Comparison of ENCODE assay signal across 8 cellular contexts in the genomic region with DNA sequence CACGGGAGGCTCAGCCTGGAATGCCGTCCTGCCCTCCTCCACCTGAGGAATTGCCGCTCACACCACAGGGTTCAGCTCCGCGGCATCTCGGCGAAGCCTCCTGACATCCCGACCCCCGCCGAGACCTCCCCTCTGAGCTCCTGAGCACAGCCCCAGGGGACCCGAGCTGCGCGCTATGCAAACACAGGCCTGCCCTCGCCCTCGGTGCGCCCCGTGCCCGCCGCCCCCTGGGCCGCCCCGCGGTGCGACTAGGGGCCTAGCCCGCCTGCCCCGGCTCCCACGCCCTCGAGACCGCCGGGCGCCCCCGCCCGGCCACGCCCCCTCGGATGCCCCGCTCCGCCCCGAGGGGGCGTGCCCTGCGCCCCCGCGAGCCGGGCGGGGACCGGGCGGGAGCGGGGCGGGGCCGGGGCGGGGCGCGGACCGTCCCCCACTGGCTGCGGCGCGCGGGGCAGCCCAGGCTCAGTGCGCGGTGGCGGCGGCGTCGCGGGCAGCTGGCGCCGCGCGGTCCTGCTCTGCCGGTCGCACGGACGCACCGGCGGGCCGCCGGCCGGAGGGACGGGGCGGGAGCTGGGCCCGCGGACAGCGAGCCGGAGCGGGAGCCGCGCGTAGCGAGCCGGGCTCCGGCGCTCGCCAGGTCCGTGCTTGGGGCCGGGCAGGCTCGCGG. TPM values are rescaled to one million over a fixed set of nuclear protein-coding genes. Genes with fewer than 3 reads are reported as not detected.
A peak's percentile ranks its signal among the peaks of the same experiment; 100 is the strongest.
DNase-seq lines count a peak whose midpoint lies in the region; ATAC-seq and TF ChIP-seq lines count a peak whose summit lies in the region.

A gene (plus strand): TSS at position 462 of the 664 bp plus-strand sequence. CDS start 642 bp downstream, outside the sequence.

- H3K27ac ChIP-seq in H9 (ENCODE audit: insufficient read length, low read depth, low read length) (no peak within 1 kb of the TSS), Peyer's patch (peak within 1 kb of the TSS in 3 of 4 donors; percentile 75 to 94 (median 85)), iPS DF 6.9 (ENCODE audit: low read length) (no peak within 1 kb of the TSS), skeletal muscle tissue (ENCODE audit: low read depth, low read length) (no peak within 1 kb of the TSS)

- no peak for TF ChIP-seq CTCF in Calu3 (IDR thresholded peaks at IDR 0.05; ENCODE audit: unreplicated experiment)
- no peak for TF ChIP-seq CTCF in H9 (conservative IDR thresholded peaks at IDR 0.05)
- no peak for TF ChIP-seq CTCF in Peyer's patch (IDR thresholded peaks at IDR 0.05)

- H2BK5ac ChIP-seq in H9 (ENCODE audit: insufficient read length, low read length): no peak within 1 kb of the TSS

- H3K4ac ChIP-seq in H9 (ENCODE audit: low read depth, low read length): no peak within 1 kb of the TSS

- no peak within 1 kb of the TSS for H2AK5ac ChIP-seq in H9 (ENCODE audit: insufficient read length, low read length)

- H3K36me3 Mint-ChIP-seq in Calu3 (ENCODE audit: insufficient read depth, unreplicated experiment) (peaks cover 10% of the 10 kb centered on the region), H9 (ENCODE audit: insufficient read depth in 1 of 3, low read depth in 3 of 3) (peaks cover 0 to 6% (median 5%) of the 10 kb centered on the region in 3 experiments; a peak in 1 of 7 replicates)
- H3K36me3 Mint-ChIP-seq in activated naive CD8-positive, alpha-beta T cell treated with anti-CD3 and anti-CD28 coated beads, Interleukin-2, amount 10 ng/mL, durations not matched to agents 7 days and 5 days: no peaks in the 10 kb centered on the region

- H4K8ac ChIP-seq in H9 (replicated peaks; ENCODE audit: insufficient read length, low read depth, low read length): no peak within 1 kb of the TSS

- no peak within 1 kb of the TSS for H2BK20ac ChIP-seq in H9 (ENCODE audit: low read depth, low read length, poor library complexity, severe bottlenecking)

- H3K36me3 ChIP-seq in Peyer's patch: no peaks in the 10 kb centered on the region
- H3K36me3 ChIP-seq in iPS DF 6.9 (ENCODE audit: control insufficient read depth, insufficient read depth, low read length): peaks cover 3% of the 10 kb centered on the region; the same call in 1 of the 2 replicates
- no peaks in the 10 kb centered on the region for H3K36me3 ChIP-seq in skeletal muscle tissue (ENCODE audit: control insufficient read depth in 3 of 3, insufficient read depth in 3 of 3, low read length in 3 of 3)

- no peak within 1 kb of the TSS for H3K56ac ChIP-seq in H9 (ENCODE audit: insufficient read length, low read depth, low read length)

- peak within 1 kb of the TSS; percentile 25 for H3K4me2 ChIP-seq in H9 (ENCODE audit: insufficient read depth, insufficient read length, low read length)

- H3K4me1 ChIP-seq in H9 (ENCODE audit: insufficient read depth, low read length) (no peaks in the 10 kb centered on the region), Peyer's patch (peaks cover 8 to 40% (median 19%) of the 10 kb centered on the region in 4 donors), iPS DF 6.9 (ENCODE audit: control insufficient read depth, insufficient read depth, low read length) (peaks cover 3% of the 10 kb centered on the region), skeletal muscle tissue (ENCODE audit: control insufficient read depth in 3 of 3, insufficient read depth in 3 of 3, low read length in 3 of 3) (peaks cover 7 to 11% (median 9%) of the 10 kb centered on the region in 3 donors)

- no peak within 1 kb of the TSS for H4K5ac ChIP-seq in H9 (ENCODE audit: insufficient read length, low read depth, low read length)

- intact Hi-C loops in Calu3 (cut with micrococcal nuclease; ENCODE audit: unreplicated experiment): no loop called here

- DNase-seq in Calu3 (peak; percentile 54), H9 (peak; percentile 86), Peyer's patch (peak in 2 of 3 donors; percentile 60 to 80), iPS DF 6.9 (ENCODE audit: low read depth, low spot score) (no peak), mesenteric fat pad (ENCODE audit: low spot score) (no peak)
- DNase-seq in activated naive CD8-positive, alpha-beta T cell treated with anti-CD3 and anti-CD28 coated beads, Interleukin-2, amount 10 ng/mL, durations not matched to agents 7 days and 5 days: peak; percentile 71

- no peak within 1 kb of the TSS for H3K18ac ChIP-seq in H9 (ENCODE audit: insufficient read length, low read depth, low read length)

- H3K79me1 ChIP-seq in H9 (ENCODE audit: insufficient read depth, low read depth, low read length, poor library complexity, severe bottlenecking): no peaks in the 10 kb centered on the region

- H3K9me3 Mint-ChIP-seq in Calu3 (ENCODE audit: low read depth, unreplicated experiment): no peaks in the 10 kb centered on the region
- no peaks in the 10 kb centered on the region for H3K9me3 Mint-ChIP-seq in H9
- H3K9me3 Mint-ChIP-seq in activated naive CD8-positive, alpha-beta T cell treated with anti-CD3 and anti-CD28 coated beads, Interleukin-2, amount 10 ng/mL, durations not matched to agents 7 days and 5 days: no peaks in the 10 kb centered on the region

- no peaks in the 10 kb centered on the region for H3K79me2 ChIP-seq in H9 (ENCODE audit: insufficient read depth, low read length)

- peaks cover 8% of the 10 kb centered on the region for H3K4me1 Mint-ChIP-seq in Calu3 (ENCODE audit: low read depth, unreplicated experiment)
- peaks cover 11 to 25% of the 10 kb centered on the region in 2 experiments for H3K4me1 Mint-ChIP-seq in H9
- no peaks in the 10 kb centered on the region for H3K4me1 Mint-ChIP-seq in activated naive CD8-positive, alpha-beta T cell treated with anti-CD3 and anti-CD28 coated beads, Interleukin-2, amount 10 ng/mL, durations not matched to agents 7 days and 5 days

- no peak within 1 kb of the TSS for H4K91ac ChIP-seq in H9 (ENCODE audit: insufficient read length, low read depth, low read length)

- CTCF ChIA-PET in Calu3 (lab: Charles Lee): no interaction called here

- no peaks in the 10 kb centered on the region for H4K20me1 ChIP-seq in H9 (ENCODE audit: control insufficient read depth, insufficient read depth, insufficient read length)

- H3K23me2 ChIP-seq in H9 (ENCODE audit: insufficient read length, low read depth, low read length, poor library complexity, severe bottlenecking): peaks cover 7% of the 10 kb centered on the region

- no TSS peak for BruUV-seq in Calu3 (replicated peaks; lab: Mats Ljungman, UMichigan)

- TF ChIP-seq POLR2A in Peyer's patch (IDR thresholded peaks at IDR 0.05): peak in 1 of 2 donors; percentile 92

- H3K9ac ChIP-seq in H9 (ENCODE audit: extremely low read depth, insufficient read length, low read length) (no peak within 1 kb of the TSS), skeletal muscle tissue (ENCODE audit: low read depth in 1 of 3, low read length in 3 of 3) (no peak within 1 kb of the TSS)

- H3K4me3 ChIP-seq in Peyer's patch: peak within 1 kb of the TSS; percentile 46 to 88 (median 66)
- H3K4me3 ChIP-seq in iPS DF 6.9 (ENCODE audit: low read length): peak within 1 kb of the TSS; percentile 74
- peak within 1 kb of the TSS in 2 of 3 donors; percentile 35 to 46 for H3K4me3 ChIP-seq in skeletal muscle tissue (ENCODE audit: low read length in 3 of 3)

- H2BK120ac ChIP-seq in H9 (ENCODE audit: low read depth, low read length, poor library complexity, severe bottlenecking): no peak within 1 kb of the TSS

- POLR2A ChIA-PET in activated naive CD8-positive, alpha-beta T cell treated with anti-CD3 and anti-CD28 coated beads, Interleukin-2, amount 10 ng/mL, durations not matched to agents 7 days and 5 days (lab: Charles Lee): no interaction called here

- no CpG with 5 or more reads among the region's 95 CpGs for WGBS in H9 (ENCODE audit: extremely low coverage, insufficient read length, low lambda C conversion rate)
- WGBS in iPS DF 6.9 (ENCODE audit: insufficient coverage, insufficient read length): no CpG with 5 or more reads among the region's 95 CpGs

- no peak within 1 kb of the TSS; the same call in 1 of the 2 replicates for H3K14ac ChIP-seq in H9 (ENCODE audit: insufficient read depth, low read length)

- H3K9me3 ChIP-seq in H9 (ENCODE audit: control insufficient read depth, low read depth, low read length) (no peaks in the 10 kb centered on the region), Peyer's patch (no peaks in the 10 kb centered on the region), iPS DF 6.9 (ENCODE audit: control insufficient read depth, insufficient read depth, low read length) (no peaks in the 10 kb centered on the region), skeletal muscle tissue (ENCODE audit: control insufficient read depth in 3 of 3, low read length in 3 of 3) (no peaks in the 10 kb centered on the region)

- H3K27me3 ChIP-seq in H9 (ENCODE audit: insufficient read depth, low read length) (peaks cover 2% of the 10 kb centered on the region; the same call in 1 of the 2 replicates), Peyer's patch (peaks cover 0 to 18% of the 10 kb centered on the region in 2 donors), iPS DF 6.9 (ENCODE audit: control insufficient read depth, insufficient read depth, low read length) (peaks cover 10% of the 10 kb centered on the region; the same call in 1 of the 2 replicates), skeletal muscle tissue (ENCODE audit: control insufficient read depth in 3 of 3, insufficient read depth in 3 of 3, low read length in 3 of 3) (peaks cover 34 to 44% (median 39%) of the 10 kb centered on the region in 3 donors)

- ATAC-seq in activated naive CD8-positive, alpha-beta T cell treated with anti-CD3 and anti-CD28 coated beads, Interleukin-2, amount 10 ng/mL, durations not matched to agents 7 days and 5 days (ENCODE audit: low read depth): peak; percentile 73
- no peak for ATAC-seq in GM21786 (IDR thresholded peaks at IDR 0.05; ENCODE audit: unreplicated experiment)

- H3K23ac ChIP-seq in H9 (ENCODE audit: insufficient read length, low read depth, low read length): no peak within 1 kb of the TSS

- H3K27ac Mint-ChIP-seq in Calu3 (ENCODE audit: unreplicated experiment): no peak within 1 kb of the TSS
- H3K27ac Mint-ChIP-seq in H9: no peak within 1 kb of the TSS
- no peak within 1 kb of the TSS for H3K27ac Mint-ChIP-seq in activated naive CD8-positive, alpha-beta T cell treated with anti-CD3 and anti-CD28 coated beads, Interleukin-2, amount 10 ng/mL, durations not matched to agents 7 days and 5 days

- H2BK12ac ChIP-seq in H9 (ENCODE audit: insufficient read length, low read depth, low read length): no peak within 1 kb of the TSS

- H2AFZ ChIP-seq in H9 (ENCODE audit: low read length): no peak within 1 kb of the TSS

- H3T11ph ChIP-seq in H9 (ENCODE audit: low read length): no peak within 1 kb of the TSS

- H2BK15ac ChIP-seq in H9 (ENCODE audit: low read depth, low read length): no peak within 1 kb of the TSS

- peak within 1 kb of the TSS; percentile 46 for H3K4me3 Mint-ChIP-seq in Calu3 (ENCODE audit: low read depth, unreplicated experiment)
- H3K4me3 Mint-ChIP-seq in H9: peak within 1 kb of the TSS; percentile 64 to 77
- H3K4me3 Mint-ChIP-seq in activated naive CD8-positive, alpha-beta T cell treated with anti-CD3 and anti-CD28 coated beads, Interleukin-2, amount 10 ng/mL, durations not matched to agents 7 days and 5 days: no peak within 1 kb of the TSS

- H3K27me3 Mint-ChIP-seq in Calu3 (ENCODE audit: unreplicated experiment) (no peaks in the 10 kb centered on the region), H9 (ENCODE audit: low read depth) (peaks cover 38% of the 10 kb centered on the region)
- peaks cover 31% of the 10 kb centered on the region for H3K27me3 Mint-ChIP-seq in activated naive CD8-positive, alpha-beta T cell treated with anti-CD3 and anti-CD28 coated beads, Interleukin-2, amount 10 ng/mL, durations not matched to agents 7 days and 5 days

RNA-seq across cellular contexts. Expression of the gene that starts here (rescaled TPM):
- total RNA-seq in Calu3 (2022) (34.3 and 47.5 TPM in 2 replicates), H9 (2021) (75.7 and 81.2 TPM in 2 replicates), Peyer's patch (100 to 1,000 TPM in 2 of 4 donors, 10 to 100 TPM in 2; 45.4 to 168 (median 92.4) TPM), skeletal muscle tissue (0.52 TPM), mesenteric fat pad (0.90 TPM)
- under 1 TPM in 1 of 2 experiments, not detected in 1; 0.14 TPM for total RNA-seq in activated naive CD8-positive, alpha-beta T cell treated with anti-CD3 and anti-CD28 coated beads, Interleukin-2, amount 10 ng/mL, durations not matched to agents 7 days and 5 days

Comparison
In these comparisons a context has a peak if more than half of its experiments do, and no peak if none do; other contexts are left out.
1. RNA of the gene that starts here (total RNA-seq): 45.4 to 168 TPM in Peyer's patch, 75.7 to 81.2 TPM in H9 and 34.3 to 47.5 TPM in Calu3; 0.90 TPM in mesenteric fat pad (single experiment), 0.52 TPM in skeletal muscle tissue (single experiment) and 0.14 TPM in activated naive CD8-positive, alpha-beta T cell treated with anti-CD3 and anti-CD28 coated beads, Interleukin-2, amount 10 ng/mL, durations not matched to agents 7 days and 5 days; every median in the first group is over 10 times any median in the second.
2. Peak in DNase-seq and ATAC-seq in activated naive CD8-positive, alpha-beta T cell treated with anti-CD3 and anti-CD28 coated beads, Interleukin-2, amount 10 ng/mL, durations not matched to agents 7 days and 5 days; RNA of the gene not detected or under 1 TPM.
3. DNase-seq: peak in Calu3 (single experiment), H9 (single experiment) and Peyer's patch (2 of 3); none in iPS DF 6.9 (single experiment) and mesenteric fat pad (single experiment).
4. H3K27ac ChIP-seq: peak in Peyer's patch (3 of 4); none in H9 (single experiment), iPS DF 6.9 (single experiment) and skeletal muscle tissue (single experiment).
5. Peak in every context shown above with its lines, with median percentiles within 50 percentile points of each other: H3K4me3 ChIP-seq.